9 cellular contexts compared by ENCODE assay signal in the genomic region with DNA sequence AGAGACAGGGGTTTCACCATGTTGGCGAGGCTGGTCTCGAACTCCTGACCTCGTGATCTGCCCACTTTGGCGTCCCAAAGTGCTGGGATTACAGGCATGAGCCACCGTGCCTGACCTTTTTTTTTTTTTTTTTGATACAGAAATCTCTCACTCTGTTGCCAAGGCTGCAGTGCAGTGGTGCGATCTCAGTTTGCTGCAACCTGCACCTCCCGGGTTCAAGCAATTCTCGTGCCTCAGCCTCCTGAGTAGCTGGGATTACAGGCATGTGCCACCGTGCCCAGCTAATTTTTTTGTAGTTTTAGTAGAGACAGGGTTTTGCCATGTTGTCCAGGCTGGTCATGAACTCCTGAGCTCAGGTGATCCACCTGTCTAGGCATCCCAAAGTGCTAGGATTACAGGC. TPM values are rescaled to one million over a fixed set of nuclear protein-coding genes. Genes with fewer than 3 reads are reported as not detected.
DNase-seq lines count a peak whose midpoint lies in the region; ATAC-seq and TF ChIP-seq lines count a peak whose summit lies in the region.
"Not testable (repeated sequence)": the region's sequence is repeated elsewhere in the genome, so short reads cannot be mapped to it uniquely, and the experiment has no call there.
"Had no signal": no experiment of that assay in that cellular context is flagged by ENCODE, and none has a peak within 500 bp of the region (broad histone marks: within the 10 kb centered on the region; RNA-seq: fewer than 3 reads in every experiment).

No MANE protein-coding gene starts in this region.

- DNase-seq in CD14-positive monocyte (ENCODE audit: low spot score); RWPE1 (ENCODE audit: low spot score); activated T-cell treated with anti-CD3 and anti-CD28 coated beads, Interleukin-2, amount 50 U/mL, for 72 hours: not testable (repeated sequence)
- peak; percentile 9 for DNase-seq in chondrocyte (ENCODE audit: low spot score)
- DNase-seq in left ventricle myocardium superior = peak; percentile 9
- DNase-seq in left lung = peak; percentile 4 to 26
- peak; percentile 17 for DNase-seq in posterior vena cava (ENCODE audit: low spot score)
- peak; percentile 29 for DNase-seq in ureter (ENCODE audit: low spot score)

- H3K27me3 ChIP-seq in left lung = not testable (repeated sequence)

- POLR2A ChIA-PET in RWPE1 (lab: Yijun Ruan, JAX; ENCODE audit: low non-redundant PET) = interaction anchor here (0.7 kb wide), 1 partner anchor 103 kb away, joined by 4 read pairs; no protein-coding TSS in a partner anchor

- not testable (repeated sequence) for H3K4me3 ChIP-seq in left lung

- peaks cover 62 to 63% of the 10 kb centered on the region in 2 donors for H3K36me3 Mint-ChIP-seq in CD14-positive monocyte
- H3K36me3 Mint-ChIP-seq in activated T-cell treated with anti-CD3 and anti-CD28 coated beads, Interleukin-2, amount 50 U/mL, for 72 hours (ENCODE audit: insufficient read depth in 2 of 2); chondrocyte (ENCODE audit: low read depth): not testable (repeated sequence)

- peak overlapping the region; percentile 78 for H3K27ac ChIP-seq in RWPE1
- H3K27ac ChIP-seq in left lung = not testable (repeated sequence)

- peaks cover 10 to 88% of the 10 kb centered on the region in 2 donors for H3K4me1 ChIP-seq in left lung

- intact Hi-C loops in CD14-positive monocyte (cut with micrococcal nuclease) = loop anchor here in 1 of 2 donors (2.0 to 10.0 kb wide), 2 partner anchors 21 to 1047 kb away; partner anchors contain the start of gene CARD19
- intact Hi-C loops in left ventricle myocardium superior (cut with micrococcal nuclease); left lung (cut with DNase I); posterior vena cava (cut with DNase I): not testable (repeated sequence)

- not testable (repeated sequence) for H3K9me3 Mint-ChIP-seq in CD14-positive monocyte; activated T-cell treated with anti-CD3 and anti-CD28 coated beads, Interleukin-2, amount 50 U/mL, for 72 hours; chondrocyte (ENCODE audit: low read depth)

- not testable (repeated sequence) for H3K9me3 ChIP-seq in left lung

- ATAC-seq in activated T-cell treated with anti-CD3 and anti-CD28 coated beads, Interleukin-2, amount 50 U/mL, for 72 hours (replicated peaks in 1 of 2); left ventricle myocardium superior; left lung: not testable (repeated sequence)

- TF ChIP-seq CTCF in CD14-positive monocyte (IDR thresholded peaks at IDR 0.05); RWPE1 (conservative IDR thresholded peaks at IDR 0.05; ENCODE audit: low read depth); chondrocyte (IDR thresholded peaks at IDR 0.05); left lung (IDR thresholded peaks at IDR 0.05): not testable (repeated sequence)

- H3K4me1 Mint-ChIP-seq in CD14-positive monocyte (peaks cover 87% of the 10 kb centered on the region), chondrocyte (ENCODE audit: low read depth) (peaks cover 11% of the 10 kb centered on the region)
- peaks cover 25% of the 10 kb centered on the region for H3K4me1 Mint-ChIP-seq in activated T-cell treated with anti-CD3 and anti-CD28 coated beads, Interleukin-2, amount 50 U/mL, for 72 hours (ENCODE audit: low read depth)

- peak overlapping the region; percentile 64 to 100 (median 100) for H3K27ac Mint-ChIP-seq in CD14-positive monocyte
- peak overlapping the region; percentile 35 for H3K27ac Mint-ChIP-seq in activated T-cell treated with anti-CD3 and anti-CD28 coated beads, Interleukin-2, amount 50 U/mL, for 72 hours
- H3K27ac Mint-ChIP-seq in chondrocyte (ENCODE audit: unreplicated experiment) = not testable (repeated sequence)

- not testable (repeated sequence) for H3K4me3 Mint-ChIP-seq in CD14-positive monocyte; activated T-cell treated with anti-CD3 and anti-CD28 coated beads, Interleukin-2, amount 50 U/mL, for 72 hours; chondrocyte (ENCODE audit: unreplicated experiment)

- H3K27me3 Mint-ChIP-seq in CD14-positive monocyte (ENCODE audit: low read depth in 3 of 3); activated T-cell treated with anti-CD3 and anti-CD28 coated beads, Interleukin-2, amount 50 U/mL, for 72 hours (ENCODE audit: low read depth); chondrocyte (ENCODE audit: low read depth): not testable (repeated sequence)

- CTCF ChIA-PET in RWPE1 (lab: Yijun Ruan, JAX) = interaction anchor here (1.0 kb wide), 1 partner anchor 9 kb away, joined by 3 read pairs; no protein-coding TSS in a partner anchor

- peaks cover 0 to 36% of the 10 kb centered on the region in 2 donors for H3K36me3 ChIP-seq in left lung

RNA-seq across cellular contexts. Expression of gene NINJ1, which starts 16.5 kb away (rescaled TPM):
- 100 to 1,000 TPM; 290 to 469 TPM for polyA plus RNA-seq in CD14-positive monocyte
- total RNA-seq in activated T-cell treated with anti-CD3 and anti-CD28 coated beads, Interleukin-2, amount 50 U/mL, for 72 hours = 100 to 1,000 TPM; 121 to 124 TPM
- total RNA-seq in chondrocyte (31.5 to 35.4 TPM (median 33.6 TPM) in 3 replicates), left ventricle myocardium superior (46.8 TPM), left lung (10 to 100 TPM; 77.9 to 83.5 TPM), posterior vena cava (10 to 100 TPM; 30.6 to 39.5 TPM), ureter (32.1 TPM)

RNA-seq across cellular contexts. Expression of gene CARD19, which starts 21.5 kb away (rescaled TPM):
- polyA plus RNA-seq in CD14-positive monocyte = 100 to 1,000 TPM; 130 to 137 TPM
- 10 to 100 TPM; 65.7 to 70.0 TPM for total RNA-seq in activated T-cell treated with anti-CD3 and anti-CD28 coated beads, Interleukin-2, amount 50 U/mL, for 72 hours
- total RNA-seq in chondrocyte (28.3 to 41.7 TPM (median 40.5 TPM) in 3 replicates), left ventricle myocardium superior (22.4 TPM), left lung (10 to 100 TPM; 27.7 to 43.0 TPM), posterior vena cava (10 to 100 TPM; 40.8 to 43.0 TPM), ureter (31.3 TPM)

RNA-seq across cellular contexts. Expression of gene SUSD3, which starts 59.0 kb away (rescaled TPM):
- polyA plus RNA-seq in CD14-positive monocyte = 10 to 100 TPM; 10.5 to 15.7 TPM
- total RNA-seq in activated T-cell treated with anti-CD3 and anti-CD28 coated beads, Interleukin-2, amount 50 U/mL, for 72 hours = 10 to 100 TPM; 53.1 to 56.8 TPM
- total RNA-seq in chondrocyte = not detected in 3 replicates
- total RNA-seq in left ventricle myocardium superior = 0.87 TPM
- total RNA-seq in left lung = 1 to 10 TPM; 2.6 to 4.8 TPM
- total RNA-seq in posterior vena cava = 1 to 10 TPM; 1.4 to 5.2 TPM
- 3.0 TPM for total RNA-seq in ureter
- total RNA-seq: HT1080 had no signal

Comparison
In these comparisons a context has a peak if more than half of its experiments do, and no peak if none do; other contexts are left out.
1. RNA of gene SUSD3, which starts 59.0 kb away (total RNA-seq): 53.1 to 56.8 TPM in activated T-cell treated with anti-CD3 and anti-CD28 coated beads, Interleukin-2, amount 50 U/mL, for 72 hours; 1.4 to 5.2 TPM in posterior vena cava, 2.6 to 4.8 TPM in left lung, 3.0 TPM in ureter (single experiment), 0.87 TPM in left ventricle myocardium superior (single experiment) and not detected in chondrocyte; every median in the first group is over 4 times any median in the second.